Comparison of ENCODE assay signal across 1 cellular context in genomic region chr2:202109737-202110184, GRCh38.
TF ChIP-seq lines count a peak whose summit lies in the region.

No MANE protein-coding gene starts in this region.

TF ChIP-seq in H1, 55 proteins besides CTCF, POLR2A, EP300 and RAD21 (continued from another document):
- peak; percentile 76 for TF ChIP-seq MAX (IDR thresholded peaks at IDR 0.05)
- no peak for TF ChIP-seq BACH1 (IDR thresholded peaks at IDR 0.05; ENCODE audit: low read length)
- TF ChIP-seq CHD2 (IDR thresholded peaks at IDR 0.05; ENCODE audit: low read length): no peak
- TF ChIP-seq SIN3A (conservative IDR thresholded peaks at IDR 0.05 in 1 of 2, IDR thresholded peaks at IDR 0.05 in 1 of 2; ENCODE audit: low read depth in 1 of 2, low read length in 2 of 2): no peak
